Comparison of ENCODE assay signal across 11 cellular contexts in genomic region chr6:138545621-138545980, GRCh38. TPM values are rescaled to one million over a fixed set of nuclear protein-coding genes. Genes with fewer than 3 reads are reported as not detected.
DNase-seq lines count a peak whose midpoint lies in the region; ATAC-seq and TF ChIP-seq lines count a peak whose summit lies in the region.
"Had no signal": no experiment of that assay in that cellular context is flagged by ENCODE, and none has a peak within 500 bp of the region (broad histone marks: within the 10 kb centered on the region; RNA-seq: fewer than 3 reads in every experiment).

No MANE protein-coding gene starts in this region.

- peak; percentile 95 for ATAC-seq in right cardiac atrium
- peak; percentile 67 to 74 (median 72) for ATAC-seq in psoas muscle
- ATAC-seq in activated CD8-positive, alpha-beta T cell treated with anti-CD3 and anti-CD28 coated beads, Interleukin-2, amount 10 ng/mL, durations not matched to agents 7 days and 5 days, result no peak
- ATAC-seq: natural killer cell had no signal

- 22% methylated on average over 6 of the region's 6 CpGs for WGBS in right cardiac atrium
- WGBS in psoas muscle, 3 donors, result 3 to 12% (median 9%) methylated on average over 6 of the region's 6 CpGs

- POLR2A ChIA-PET in activated CD8-positive, alpha-beta T cell treated with anti-CD3 and anti-CD28 coated beads, Interleukin-2, amount 10 ng/mL, durations not matched to agents 7 days and 5 days (lab: Charles Lee), result no interaction called here

- no peak overlapping the region for H3K27ac Mint-ChIP-seq in activated CD8-positive, alpha-beta T cell treated with anti-CD3 and anti-CD28 coated beads, Interleukin-2, amount 10 ng/mL, durations not matched to agents 7 days and 5 days
- H3K27ac Mint-ChIP-seq: natural killer cell had no signal

- no peaks in the 10 kb centered on the region for H3K36me3 Mint-ChIP-seq in activated CD8-positive, alpha-beta T cell treated with anti-CD3 and anti-CD28 coated beads, Interleukin-2, amount 10 ng/mL, durations not matched to agents 7 days and 5 days (ENCODE audit: low read depth)
- H3K36me3 Mint-ChIP-seq: natural killer cell had no signal

- H3K4me1 ChIP-seq in right cardiac atrium (ENCODE audit: control insufficient read depth, insufficient read depth, low read length), result peaks cover 1% of the 10 kb centered on the region
- H3K4me1 ChIP-seq in psoas muscle, result no peaks in the 10 kb centered on the region
- H3K4me1 ChIP-seq in ascending aorta, result no peaks in the 10 kb centered on the region

- no peaks in the 10 kb centered on the region for H3K9me3 Mint-ChIP-seq in activated CD8-positive, alpha-beta T cell treated with anti-CD3 and anti-CD28 coated beads, Interleukin-2, amount 10 ng/mL, durations not matched to agents 7 days and 5 days (ENCODE audit: insufficient read depth)
- H3K9me3 Mint-ChIP-seq: natural killer cell had no signal

- H3K4me3 ChIP-seq in right cardiac atrium (ENCODE audit: low read length) (peak overlapping the region; percentile 23), psoas muscle (peak overlapping the region; percentile 40), ascending aorta (peak overlapping the region in 1 of 2 donors; percentile 16)

- peaks cover 18% of the 10 kb centered on the region for H3K4me1 Mint-ChIP-seq in activated CD8-positive, alpha-beta T cell treated with anti-CD3 and anti-CD28 coated beads, Interleukin-2, amount 10 ng/mL, durations not matched to agents 7 days and 5 days (ENCODE audit: low read depth)

- TF ChIP-seq CTCF in psoas muscle (IDR thresholded peaks at IDR 0.05) (no peak), ascending aorta (IDR thresholded peaks at IDR 0.05) (no peak)

- peaks cover 30% of the 10 kb centered on the region for H3K27me3 Mint-ChIP-seq in activated CD8-positive, alpha-beta T cell treated with anti-CD3 and anti-CD28 coated beads, Interleukin-2, amount 10 ng/mL, durations not matched to agents 7 days and 5 days (ENCODE audit: low read depth)

- H3K9me3 ChIP-seq in right cardiac atrium (ENCODE audit: control insufficient read depth, low read length) (no peaks in the 10 kb centered on the region), psoas muscle (no peaks in the 10 kb centered on the region), ascending aorta (no peaks in the 10 kb centered on the region)

- no peaks in the 10 kb centered on the region for H3K27me3 ChIP-seq in right cardiac atrium (ENCODE audit: control insufficient read depth, insufficient read depth)
- no peaks in the 10 kb centered on the region for H3K27me3 ChIP-seq in psoas muscle (ENCODE audit: insufficient read depth in 3 of 3, low read length in 2 of 3)
- H3K27me3 ChIP-seq in ascending aorta, result no peaks in the 10 kb centered on the region

- peak; percentile 95 for DNase-seq in ELF-1 (ENCODE audit: low read depth, low spot score)
- DNase-seq in astrocyte of the hippocampus (ENCODE audit: low read depth, low spot score), result peak; percentile 75
- DNase-seq in right cardiac atrium, result peak; percentile 85 to 94 (median 94)
- DNase-seq in psoas muscle, result peak; percentile 68 to 72
- DNase-seq in DMS153 (lab: John Stamatoyannopoulos, UW), result no peak
- no peak for DNase-seq in Kasumi-1 (lab: John Stamatoyannopoulos, UW)
- no peak for DNase-seq in ascending aorta (ENCODE audit: low spot score in 2 of 2)
- DNase-seq in activated CD8-positive, alpha-beta T cell treated with anti-CD3 and anti-CD28 coated beads, Interleukin-2, amount 10 ng/mL, durations not matched to agents 7 days and 5 days, result no peak
- DNase-seq: DMS53, natural killer cell, T-helper 2 cell had no signal

- H3K27ac ChIP-seq in right cardiac atrium (ENCODE audit: low read length), result peak overlapping the region; percentile 78
- peak overlapping the region; percentile 0 for H3K27ac ChIP-seq in psoas muscle
- peak overlapping the region in 1 of 2 donors; percentile 11 for H3K27ac ChIP-seq in ascending aorta

- H3K4me3 Mint-ChIP-seq in activated CD8-positive, alpha-beta T cell treated with anti-CD3 and anti-CD28 coated beads, Interleukin-2, amount 10 ng/mL, durations not matched to agents 7 days and 5 days, result no peak overlapping the region
- H3K4me3 Mint-ChIP-seq: natural killer cell had no signal

- intact Hi-C loops in right cardiac atrium (cut with DNase I), result no loop called here
- intact Hi-C loops in psoas muscle (cut with DNase I), result no loop called here
- intact Hi-C loops in ascending aorta (cut with DNase I), result no loop called here

- H3K36me3 ChIP-seq in psoas muscle (ENCODE audit: insufficient read depth in 1 of 2, low read depth in 1 of 2), result no peaks in the 10 kb centered on the region
- H3K36me3 ChIP-seq in ascending aorta, result no peaks in the 10 kb centered on the region

- CTCF ChIA-PET in activated CD8-positive, alpha-beta T cell treated with anti-CD3 and anti-CD28 coated beads, Interleukin-2, amount 10 ng/mL, durations not matched to agents 7 days and 5 days (lab: Charles Lee), result no interaction called here

RNA-seq across cellular contexts. Expression of gene NHSL1, which starts 46.3 kb away (rescaled TPM):
- total RNA-seq in right cardiac atrium (10 to 100 TPM; 35.4 to 46.5 (median 38.8) TPM), psoas muscle (1 to 10 TPM; 1.2 to 2.3 (median 1.6) TPM), ascending aorta (10.4 TPM)
- polyA plus RNA-seq in right cardiac atrium (10.5 TPM), psoas muscle (under 1 TPM; 0.08 to 0.34 (median 0.17) TPM)
- under 1 TPM; 0.13 to 0.34 TPM for total RNA-seq in activated CD8-positive, alpha-beta T cell treated with anti-CD3 and anti-CD28 coated beads, Interleukin-2, amount 10 ng/mL, durations not matched to agents 7 days and 5 days

Comparison
In these comparisons a context has a peak if more than half of its experiments do, and no peak if none do; other contexts are left out.
1. DNase-seq: peak in ELF-1 (single experiment), astrocyte of the hippocampus (single experiment), right cardiac atrium (3 of 3) and psoas muscle (2 of 2); none in DMS153 (single experiment), Kasumi-1 (0 of 2), ascending aorta (0 of 2) and activated CD8-positive, alpha-beta T cell treated with anti-CD3 and anti-CD28 coated beads, Interleukin-2, amount 10 ng/mL, durations not matched to agents 7 days and 5 days (single experiment).